31 cellular contexts compared by ENCODE assay signal in the genomic region with DNA sequence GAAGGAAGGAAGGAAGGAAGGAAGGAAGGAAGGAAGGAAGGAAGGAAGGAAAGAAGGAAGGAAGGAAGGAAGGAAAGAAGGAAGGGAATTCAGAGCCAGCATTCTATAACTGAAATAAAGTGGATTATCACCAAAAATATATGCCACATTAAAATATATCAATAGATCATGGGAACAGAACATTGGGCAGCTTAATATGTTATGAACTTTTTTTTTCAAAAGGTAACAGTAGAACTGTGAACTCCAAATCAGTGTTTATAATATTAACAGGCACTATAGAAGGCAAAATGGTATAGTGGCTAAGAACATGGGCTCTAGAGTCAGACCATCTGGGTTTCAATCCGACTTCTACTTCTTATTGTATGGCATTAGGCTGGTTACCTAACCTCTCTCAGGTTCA.
DNase-seq lines count a peak whose midpoint lies in the region; ATAC-seq and TF ChIP-seq lines count a peak whose summit lies in the region.
"Had no signal": no experiment of that assay in that cellular context is flagged by ENCODE, and none has a peak within 500 bp of the region (broad histone marks: within the 10 kb centered on the region; RNA-seq: fewer than 3 reads in every experiment).

No MANE protein-coding gene starts in this region.

- H3K27ac ChIP-seq in A673 (ENCODE audit: low read depth, low read length, poor library complexity, severe bottlenecking), result peak overlapping the region; percentile 99
- no peak overlapping the region for H3K27ac ChIP-seq in HEK293 (ENCODE audit: extremely low read depth, low read depth, low read length)
- H3K27ac ChIP-seq in SK-N-MC, result peak overlapping the region; percentile 100
- no peak overlapping the region for H3K27ac ChIP-seq in PC-9
- H3K27ac ChIP-seq: 22Rv1; A549; BLaER1; BLaER1 treated with 17β-estradiol and CSF1 and Interleukin-3, amounts not matched to agents 10 nM and 100 nM; C4-2B had no signal

- no peak overlapping the region for H2AFZ ChIP-seq in PC-9

- H3K36me3 ChIP-seq in A673 (ENCODE audit: insufficient read depth, low read length, poor library complexity, severe bottlenecking) (peaks cover 20% of the 10 kb centered on the region), HEK293 (ENCODE audit: control insufficient read depth in 2 of 2, insufficient read depth in 1 of 2, low read length in 2 of 2) (no peaks in the 10 kb centered on the region), SK-N-MC (ENCODE audit: insufficient read depth, low read length) (no peaks in the 10 kb centered on the region; the same call in 1 of the 2 replicates), PC-9 (ENCODE audit: low read depth) (no peaks in the 10 kb centered on the region)
- H3K36me3 ChIP-seq: BE2C; BLaER1; BLaER1 treated with 17β-estradiol and CSF1 and Interleukin-3, amounts not matched to agents 10 nM and 100 nM had no signal

- ATAC-seq in GM21723 (IDR thresholded peaks at IDR 0.05; ENCODE audit: unreplicated experiment), result no peak
- ATAC-seq: A549; CD8-positive, alpha-beta T cell had no signal

- H3K27me3 ChIP-seq in A673 (replicated peaks; ENCODE audit: insufficient read depth, low read depth, low read length, poor library complexity) (no peaks in the 10 kb centered on the region), PC-9 (ENCODE audit: insufficient read depth, low read depth) (no peaks in the 10 kb centered on the region)
- H3K27me3 ChIP-seq: BE2C; BLaER1; BLaER1 treated with 17β-estradiol and CSF1 and Interleukin-3, amounts not matched to agents 10 nM and 100 nM had no signal

- DNase-seq in A673 (ENCODE audit: low spot score) (peak; percentile 87), SK-N-MC (ENCODE audit: low read depth, low spot score) (peak; percentile 85), PC-9 (no peak)
- no peak for DNase-seq in stimulated activated CD4-positive, alpha-beta T cell treated with anti-CD3 and anti-CD28 coated beads, Interleukin-2, amount 100 ng/mL, for 24 hours
- DNase-seq: 8988T; ACHN; AML-193; BE2C; C1 segment of cervical spinal cord; Caco-2; Calu3; CD4-positive, alpha-beta memory T cell; CD4-positive, alpha-beta T cell; CD4-positive, CD25-positive, alpha-beta regulatory T cell; CD8-positive, alpha-beta memory T cell; CD8-positive, alpha-beta T cell; COR-L47; DMS 273 treated with DMSO at 0.1 percent for 48 hours; DMS153; DMS53; DMS79; DMS79 treated with DMSO at 0.1 percent for 48 hours; DND-41; EL had no signal

- TF ChIP-seq CTCF in A673 (conservative IDR thresholded peaks at IDR 0.05; ENCODE audit: low read depth, low read length), result no peak
- TF ChIP-seq CTCF in HEK293 (tag by site-specific recombination; IDR thresholded peaks at IDR 0.05), result no peak
- no peak for TF ChIP-seq CTCF in PC-9 (conservative IDR thresholded peaks at IDR 0.05)

- H3K4me1 ChIP-seq in A673 (ENCODE audit: insufficient read depth, low read length, poor library complexity, severe bottlenecking) (peaks cover 40% of the 10 kb centered on the region), HEK293 (ENCODE audit: control insufficient read depth, insufficient read depth, low read length) (peaks cover 12% of the 10 kb centered on the region), PC-9 (replicated peaks; ENCODE audit: insufficient read depth) (no peaks in the 10 kb centered on the region)
- H3K4me1 ChIP-seq: BE2C, BLaER1 had no signal

- CTCF ChIA-PET in A673 (lab: Charles Lee) (interaction anchor here (1.0 kb wide), 1 partner anchor 94 kb away, joined by 3 read pairs; no protein-coding TSS in a partner anchor), HEK293 (lab: Yijun Ruan, JAX) (no interaction called here), PC-9 (lab: Charles Lee) (no interaction called here)

- no peaks in the 10 kb centered on the region; the same call in 1 of the 2 replicates for H3F3A ChIP-seq in PC-9 (ENCODE audit: insufficient read depth, low read depth)

- peak overlapping the region; percentile 50 for H3K4me3 ChIP-seq in A673 (ENCODE audit: low read depth, low read length, poor library complexity, severe bottlenecking)
- H3K4me3 ChIP-seq in HEK293 (ENCODE audit: low read depth, low read length), result no peak overlapping the region
- H3K4me3 ChIP-seq in SK-N-MC, result peak overlapping the region; percentile 65
- H3K4me3 ChIP-seq in PC-9, result no peak overlapping the region
- H3K4me3 ChIP-seq: A549; BLaER1; BLaER1 treated with 17β-estradiol and CSF1 and Interleukin-3, amounts not matched to agents 10 nM and 100 nM had no signal

- intact Hi-C loops in A673 (cut with micrococcal nuclease; ENCODE audit: unreplicated experiment), result loop anchor here (1.0 to 10.0 kb wide), 4 partner anchors 67 to 365 kb away; a partner anchor contains a TSS
- intact Hi-C loops in PC-9 (cut with micrococcal nuclease; ENCODE audit: unreplicated experiment), result no loop called here

- H3K9me2 ChIP-seq in PC-9 (ENCODE audit: insufficient read depth), result no peaks in the 10 kb centered on the region; the same call in 1 of the 2 replicates

- POLR2A ChIA-PET in A673 (lab: Charles Lee; ENCODE audit: low non-redundant PET), result interaction anchor here (0.6 to 0.8 kb wide), 2 partner anchors 11 to 16 kb away, joined by 3 to 5 read pairs; no protein-coding TSS in a partner anchor
- POLR2A ChIA-PET in HEK293 (lab: Yijun Ruan, JAX), result no interaction called here
- POLR2A ChIA-PET in PC-9 (lab: Charles Lee; ENCODE audit: unreplicated experiment), result interaction anchor here (0.5 kb wide), 1 partner anchor 1672 kb away, joined by 14 read pairs; no protein-coding TSS in a partner anchor

- no peaks in the 10 kb centered on the region for H4K20me1 ChIP-seq in PC-9 (ENCODE audit: insufficient read depth)
- H4K20me1 ChIP-seq: BLaER1; BLaER1 treated with 17β-estradiol and CSF1 and Interleukin-3, amounts not matched to agents 10 nM and 100 nM had no signal

- H3K4me2 ChIP-seq in PC-9, result no peak overlapping the region
- H3K4me2 ChIP-seq: A549; BLaER1; BLaER1 treated with 17β-estradiol and CSF1 and Interleukin-3, amounts not matched to agents 10 nM and 100 nM had no signal

- peak overlapping the region; percentile 82 for H3K9ac ChIP-seq in SK-N-MC (ENCODE audit: insufficient read length)
- H3K9ac ChIP-seq: BLaER1; BLaER1 treated with 17β-estradiol and CSF1 and Interleukin-3, amounts not matched to agents 10 nM and 100 nM had no signal

- H3K79me2 ChIP-seq in PC-9 (ENCODE audit: low read depth), result no peaks in the 10 kb centered on the region

- H3K9me3 ChIP-seq in A673 (ENCODE audit: low read depth, low read length, poor library complexity, severe bottlenecking) (no peaks in the 10 kb centered on the region), HEK293 (ENCODE audit: control insufficient read depth, insufficient read depth, low read depth, low read length) (no peaks in the 10 kb centered on the region), SK-N-MC (ENCODE audit: low read depth, low read length) (no peaks in the 10 kb centered on the region), PC-9 (ENCODE audit: insufficient read depth, low read depth) (no peaks in the 10 kb centered on the region)
- H3K9me3 ChIP-seq: A549; BE2C; BLaER1; BLaER1 treated with 17β-estradiol and CSF1 and Interleukin-3, amounts not matched to agents 10 nM and 100 nM; Caco-2 had no signal

- no TSS peak for BruUV-seq in A673 (replicated peaks; lab: Mats Ljungman, UMichigan)
- BruUV-seq in PC-9 (replicated peaks; lab: Mats Ljungman, UMichigan), result no TSS peak

TF ChIP-seq in HEK293, 187 proteins besides CTCF, POLR2A, EP300 and RAD21:
- no peak for TF ChIP-seq ZNF426 (tag by site-specific recombination; IDR thresholded peaks at IDR 0.05)
- TF ChIP-seq, protein P1, sequence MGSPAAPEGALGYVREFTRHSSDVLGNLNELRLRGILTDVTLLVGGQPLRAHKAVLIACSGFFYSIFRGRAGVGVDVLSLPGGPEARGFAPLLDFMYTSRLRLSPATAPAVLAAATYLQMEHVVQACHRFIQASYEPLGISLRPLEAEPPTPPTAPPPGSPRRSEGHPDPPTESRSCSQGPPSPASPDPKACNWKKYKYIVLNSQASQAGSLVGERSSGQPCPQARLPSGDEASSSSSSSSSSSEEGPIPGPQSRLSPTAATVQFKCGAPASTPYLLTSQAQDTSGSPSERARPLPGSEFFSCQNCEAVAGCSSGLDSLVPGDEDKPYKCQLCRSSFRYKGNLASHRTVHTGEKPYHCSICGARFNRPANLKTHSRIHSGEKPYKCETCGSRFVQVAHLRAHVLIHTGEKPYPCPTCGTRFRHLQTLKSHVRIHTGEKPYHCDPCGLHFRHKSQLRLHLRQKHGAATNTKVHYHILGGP (tag by site-specific recombination; IDR thresholded peaks at IDR 0.05), result no peak
- TF ChIP-seq ZNF404 (tag by site-specific recombination; IDR thresholded peaks at IDR 0.05), result no peak
- TF ChIP-seq, protein P2, sequence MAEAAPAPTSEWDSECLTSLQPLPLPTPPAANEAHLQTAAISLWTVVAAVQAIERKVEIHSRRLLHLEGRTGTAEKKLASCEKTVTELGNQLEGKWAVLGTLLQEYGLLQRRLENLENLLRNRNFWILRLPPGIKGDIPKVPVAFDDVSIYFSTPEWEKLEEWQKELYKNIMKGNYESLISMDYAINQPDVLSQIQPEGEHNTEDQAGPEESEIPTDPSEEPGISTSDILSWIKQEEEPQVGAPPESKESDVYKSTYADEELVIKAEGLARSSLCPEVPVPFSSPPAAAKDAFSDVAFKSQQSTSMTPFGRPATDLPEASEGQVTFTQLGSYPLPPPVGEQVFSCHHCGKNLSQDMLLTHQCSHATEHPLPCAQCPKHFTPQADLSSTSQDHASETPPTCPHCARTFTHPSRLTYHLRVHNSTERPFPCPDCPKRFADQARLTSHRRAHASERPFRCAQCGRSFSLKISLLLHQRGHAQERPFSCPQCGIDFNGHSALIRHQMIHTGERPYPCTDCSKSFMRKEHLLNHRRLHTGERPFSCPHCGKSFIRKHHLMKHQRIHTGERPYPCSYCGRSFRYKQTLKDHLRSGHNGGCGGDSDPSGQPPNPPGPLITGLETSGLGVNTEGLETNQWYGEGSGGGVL (tag by site-specific recombination; IDR thresholded peaks at IDR 0.05), result no peak
- TF ChIP-seq ZNF707 (tag by site-specific recombination; IDR thresholded peaks at IDR 0.05), result no peak
- peak; percentile 76; the same call in 1 of the 2 replicates for TF ChIP-seq ZNF366 (tag by site-specific recombination; conservative IDR thresholded peaks at IDR 0.05)

Comparison
In these comparisons a context has a peak if more than half of its experiments do, and no peak if none do; other contexts are left out.
1. DNase-seq: peak in A673 (single experiment) and SK-N-MC (single experiment); none in stimulated activated CD4-positive, alpha-beta T cell treated with anti-CD3 and anti-CD28 coated beads, Interleukin-2, amount 100 ng/mL, for 24 hours (0 of 2) and PC-9 (0 of 2).
2. H3K27ac ChIP-seq: peak in A673 (single experiment) and SK-N-MC (single experiment); none in HEK293 (single experiment) and PC-9 (single experiment).
3. H3K4me3 ChIP-seq: peak in A673 (single experiment) and SK-N-MC (single experiment); none in HEK293 (single experiment) and PC-9 (single experiment).